In the genomic region with DNA sequence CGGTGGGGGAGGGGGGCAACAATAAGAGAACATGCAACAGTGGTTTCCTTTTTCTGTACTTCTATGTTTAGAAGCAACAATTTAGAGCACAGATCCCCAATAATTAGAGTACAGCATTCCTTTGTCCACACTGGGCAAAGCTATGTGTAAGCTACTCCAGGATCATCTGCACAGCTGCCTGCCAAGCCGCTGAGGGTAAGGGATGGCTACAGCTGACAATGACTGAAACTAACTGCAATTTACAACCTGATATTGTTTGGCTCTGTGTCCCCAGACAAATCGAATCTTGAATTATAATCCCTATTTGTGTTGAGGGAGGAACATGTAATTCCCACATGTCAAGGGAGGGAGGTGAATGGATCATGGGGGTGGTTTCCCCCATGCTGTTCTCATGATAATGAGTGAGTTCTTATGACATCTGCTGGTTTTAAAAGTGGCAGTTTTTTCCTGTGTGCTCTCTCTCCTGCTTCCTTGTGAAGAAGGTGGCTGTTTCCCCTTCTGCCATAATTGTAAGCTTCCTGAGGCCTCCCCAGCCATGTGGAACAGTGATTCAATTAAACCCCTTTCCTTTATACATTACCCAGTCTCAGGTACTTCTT, we compare ENCODE assay signal across 1 cellular context.
TF ChIP-seq lines count a peak whose summit lies in the region.

No MANE protein-coding gene starts in this region.

TF ChIP-seq in H1, 55 proteins besides CTCF, POLR2A, EP300 and RAD21:
- TF ChIP-seq CBX8 (IDR thresholded peaks at IDR 0.05; ENCODE audit: borderline replicate concordance, low read depth, low read length) (no peak), CEBPB (IDR thresholded peaks at IDR 0.05; ENCODE audit: low read depth, low read length) (no peak), RBBP5 (IDR thresholded peaks at IDR 0.05; ENCODE audit: borderline replicate concordance, low read depth, low read length) (no peak), HDAC6 (IDR thresholded peaks at IDR 0.05; ENCODE audit: low read depth, low read length) (no peak), JUND (IDR thresholded peaks at IDR 0.05; ENCODE audit: low read length) (no peak), ASH2L (IDR thresholded peaks at IDR 0.05; ENCODE audit: low read length) (no peak), JUN (IDR thresholded peaks at IDR 0.05; ENCODE audit: low read depth, low read length) (no peak)
